In the genomic region with DNA sequence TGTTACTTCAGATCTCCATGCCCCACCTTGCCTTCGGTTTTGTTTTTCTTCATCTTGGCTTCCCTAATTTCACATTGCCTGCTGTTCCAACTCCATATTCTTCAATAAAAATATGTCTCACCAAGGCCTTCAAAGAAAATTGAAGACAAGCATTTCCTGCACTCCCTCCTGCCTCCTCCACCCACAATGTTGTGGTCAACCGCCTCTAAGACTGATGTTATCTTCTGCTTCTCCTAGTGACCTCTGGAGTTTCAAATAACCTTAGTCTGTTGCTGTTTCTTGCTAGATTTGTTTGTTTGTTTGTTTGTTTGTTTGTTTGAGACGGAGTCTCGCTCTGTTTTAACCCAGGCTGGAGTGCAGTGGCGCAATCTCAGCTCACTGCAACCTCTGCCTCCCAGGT, we compare ENCODE assay signal across 16 cellular contexts. TPM values are rescaled to one million over a fixed set of nuclear protein-coding genes. Genes with fewer than 3 reads are reported as not detected.
A peak's percentile ranks its signal among the peaks of the same experiment; 100 is the strongest.
DNase-seq lines count a peak whose midpoint lies in the region; ATAC-seq and TF ChIP-seq lines count a peak whose summit lies in the region.
"Had no signal": no experiment of that assay in that cellular context is flagged by ENCODE, and none has a peak within 500 bp of the region (broad histone marks: within the 10 kb centered on the region; RNA-seq: fewer than 3 reads in every experiment).

No MANE protein-coding gene starts in this region.

- no peak for ATAC-seq in activated naive CD4-positive, alpha-beta T cell treated with anti-CD3 and anti-CD28 coated beads, Interleukin-2, amount 50 U/mL, for 72 hours
- ATAC-seq: left lung; stimulated activated naive CD8-positive, alpha-beta T cell treated with anti-CD3 and anti-CD28 coated beads, Interleukin-15, amount 100 ng/mL, for 72 hours had no signal

- peak overlapping the region; percentile 6 to 40 for H3K27ac Mint-ChIP-seq in activated naive CD4-positive, alpha-beta T cell treated with anti-CD3 and anti-CD28 coated beads, Interleukin-2, amount 50 U/mL, for 72 hours
- H3K27ac Mint-ChIP-seq: activated B cell treated with CpG ODN at 0.5 μM for 24 hours; activated naive CD8-positive, alpha-beta T cell had no signal

- H3K9me3 ChIP-seq in osteoblast (ENCODE audit: low read depth, low read length): no peaks in the 10 kb centered on the region
- H3K9me3 ChIP-seq: left lung had no signal

- H3K36me3 ChIP-seq in osteoblast (ENCODE audit: insufficient read depth, low read length): peaks cover 7% of the 10 kb centered on the region

- no peak for DNase-seq in activated naive CD4-positive, alpha-beta T cell treated with anti-CD3 and anti-CD28 coated beads, Interleukin-2, amount 50 U/mL, for 72 hours (ENCODE audit: low spot score in 2 of 2)
- no peak for DNase-seq in activated naive CD4-positive, alpha-beta T cell treated with anti-CD3 and anti-CD28 coated beads, Interleukin-2, amount 50 U/mL, for 16 hours
- DNase-seq in NB4 (ENCODE audit: low read depth) (peak; percentile 82), amniotic epithelial cell (ENCODE audit: low read depth) (peak; percentile 79), osteoblast (ENCODE audit: insufficient read length, low spot score, missing footprints) (peak; percentile 56)
- no peak for DNase-seq in stimulated activated naive CD4-positive, alpha-beta T cell (lab: John Stamatoyannopoulos, UW)
- DNase-seq in stimulated activated CD4-positive, alpha-beta T cell treated with anti-CD3 and anti-CD28 coated beads, Interleukin-1b, Interleukin-23, amount 100 ng/mL, for 48 hours: no peak
- no peak for DNase-seq in stimulated activated CD4-positive, alpha-beta T cell treated with anti-CD3 and anti-CD28 coated beads, Interleukin-15, amount 100 ng/mL, for 24 hours
- DNase-seq: activated B cell treated with CpG ODN at 0.5 μM for 24 hours; effector CD8-positive, alpha-beta T cell; left lung; NCI-H1436 treated with DMSO at 0.1 percent for 48 hours; stimulated activated naive CD8-positive, alpha-beta T cell treated with anti-CD3 and anti-CD28 coated beads, Interleukin-15, amount 100 ng/mL, for 72 hours had no signal

- H3K4me1 ChIP-seq in osteoblast (ENCODE audit: insufficient read depth, low read length): peaks cover 14% of the 10 kb centered on the region

- no peak overlapping the region for H3K27ac ChIP-seq in osteoblast (ENCODE audit: low read depth, low read length)
- H3K27ac ChIP-seq: left lung had no signal

- H3K4me2 ChIP-seq in osteoblast (ENCODE audit: insufficient read depth, low read length): no peak overlapping the region
- H3K4me2 ChIP-seq: smooth muscle cell had no signal

- peaks cover under 1% of the 10 kb centered on the region for H4K20me1 ChIP-seq in osteoblast (ENCODE audit: insufficient read depth, low read length)

- H3K4me3 ChIP-seq in NB4 (ENCODE audit: low read depth, low read length) (no peak overlapping the region), osteoblast (ENCODE audit: insufficient read depth, low read length) (no peak overlapping the region)
- H3K4me3 ChIP-seq: left lung, smooth muscle cell had no signal

- H3K36me3 Mint-ChIP-seq in activated naive CD4-positive, alpha-beta T cell treated with anti-CD3 and anti-CD28 coated beads, Interleukin-2, amount 50 U/mL, for 72 hours: no peaks in the 10 kb centered on the region
- H3K36me3 Mint-ChIP-seq: activated naive CD8-positive, alpha-beta T cell had no signal

- no peaks in the 10 kb centered on the region for H3K27me3 ChIP-seq in osteoblast (ENCODE audit: insufficient read depth, low read length)
- H3K27me3 ChIP-seq: left lung had no signal

- no peak for TF ChIP-seq CTCF in NB4 (IDR thresholded peaks at IDR 0.05; ENCODE audit: low read depth, low read length)
- TF ChIP-seq CTCF in osteoblast (IDR thresholded peaks at IDR 0.05; ENCODE audit: extremely low read depth, low read depth, low read length): no peak

- H3K9me3 Mint-ChIP-seq in activated naive CD4-positive, alpha-beta T cell treated with anti-CD3 and anti-CD28 coated beads, Interleukin-2, amount 50 U/mL, for 72 hours: no peaks in the 10 kb centered on the region
- H3K9me3 Mint-ChIP-seq: activated B cell treated with CpG ODN at 0.5 μM for 24 hours; stimulated activated naive CD8-positive, alpha-beta T cell treated with anti-CD3 and anti-CD28 coated beads, Interleukin-15, amount 100 ng/mL, for 72 hours had no signal

- no peaks in the 10 kb centered on the region for H3K79me2 ChIP-seq in osteoblast (ENCODE audit: insufficient read depth, low read length)

- H2AFZ ChIP-seq in osteoblast (ENCODE audit: low read length): no peak overlapping the region

- TF ChIP-seq POLR2A in NB4 (IDR thresholded peaks at IDR 0.05; ENCODE audit: extremely low read depth, insufficient read length): no peak

RNA-seq across cellular contexts. Expression of a gene that starts 14.6 kb away (rescaled TPM):
- 10 to 100 TPM; 79.9 to 85.4 TPM for total RNA-seq in activated naive CD4-positive, alpha-beta T cell treated with anti-CD3 and anti-CD28 coated beads, Interleukin-2, amount 50 U/mL, for 72 hours
- 136 and 239 TPM in 2 replicates for total RNA-seq in osteoblast

RNA-seq across cellular contexts. Expression of a gene that starts 14.9 kb away (rescaled TPM):
- total RNA-seq in activated naive CD4-positive, alpha-beta T cell treated with anti-CD3 and anti-CD28 coated beads, Interleukin-2, amount 50 U/mL, for 72 hours: 10 to 100 TPM; 18.9 to 24.1 TPM
- 3.6 and 7.7 TPM in 2 replicates for total RNA-seq in osteoblast

RNA-seq across cellular contexts. Expression of a gene that starts 26.9 kb away (rescaled TPM):
- total RNA-seq in activated naive CD4-positive, alpha-beta T cell treated with anti-CD3 and anti-CD28 coated beads, Interleukin-2, amount 50 U/mL, for 72 hours: not detected
- total RNA-seq in osteoblast: 0.29 and 0.36 TPM in 2 replicates
- total RNA-seq: smooth muscle cell, urinary bladder had no signal

RNA-seq across cellular contexts. Expression of a gene that starts 50.0 kb away (rescaled TPM):
- 1 to 10 TPM in 1 of 2 donors, under 1 TPM in 1; 0.77 to 1.6 TPM for total RNA-seq in activated naive CD4-positive, alpha-beta T cell treated with anti-CD3 and anti-CD28 coated beads, Interleukin-2, amount 50 U/mL, for 72 hours
- total RNA-seq in osteoblast: 2.7 and 3.3 TPM in 2 replicates

Comparison
In these comparisons a context has a peak if more than half of its experiments do, and no peak if none do; other contexts are left out.
1. DNase-seq: peak in NB4 (single experiment), amniotic epithelial cell (single experiment) and osteoblast (single experiment); none in activated naive CD4-positive, alpha-beta T cell treated with anti-CD3 and anti-CD28 coated beads, Interleukin-2, amount 50 U/mL, for 72 hours (0 of 2), activated naive CD4-positive, alpha-beta T cell treated with anti-CD3 and anti-CD28 coated beads, Interleukin-2, amount 50 U/mL, for 16 hours (single experiment), stimulated activated naive CD4-positive, alpha-beta T cell (0 of 6), stimulated activated CD4-positive, alpha-beta T cell treated with anti-CD3 and anti-CD28 coated beads, Interleukin-1b, Interleukin-23, amount 100 ng/mL, for 48 hours (single experiment) and stimulated activated CD4-positive, alpha-beta T cell treated with anti-CD3 and anti-CD28 coated beads, Interleukin-15, amount 100 ng/mL, for 24 hours (single experiment).